In the genomic region with DNA sequence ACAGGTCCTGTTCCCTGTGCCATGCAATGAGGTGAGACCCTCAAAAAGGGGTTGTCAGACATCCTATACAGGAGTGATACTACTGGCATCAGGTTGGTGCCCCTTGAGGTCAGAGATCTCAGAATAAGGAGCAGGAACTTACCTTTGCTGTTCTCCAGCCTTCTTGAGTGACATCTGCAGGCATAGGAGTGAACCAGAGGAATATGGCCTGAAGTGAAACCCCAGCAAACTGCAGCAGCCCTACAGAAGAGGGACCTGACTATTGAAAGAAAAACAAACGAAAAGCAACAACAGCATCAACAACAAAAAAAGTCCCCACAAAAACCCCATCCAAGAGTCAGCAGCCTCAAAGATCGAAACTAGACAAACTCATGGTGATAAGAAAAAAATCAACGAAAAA, we compare ENCODE assay signal across 29 cellular contexts.
"Had no signal": no experiment of that assay in that cellular context is flagged by ENCODE, and none has a peak within 500 bp of the region (broad histone marks: within the 10 kb centered on the region; RNA-seq: fewer than 3 reads in every experiment).

No MANE protein-coding gene starts in this region.

- H3K27me3 Mint-ChIP-seq: stimulated activated memory B cell treated with anti-CD40 and anti-IgM and Interleukin-4, amounts not matched to agents 10 μg/mL and 1 μg/mL and 100 μg/mL, for 72 hours; type B pancreatic cell had no signal

- H3K27ac Mint-ChIP-seq: stimulated activated effector memory CD8-positive, alpha-beta T cell treated with anti-CD3 and anti-CD28 coated beads, Interleukin-12 subunit alpha, Interleukin-12 subunit beta, amount 100 ng/mL, for 72 hours; stimulated activated memory B cell treated with anti-CD40 and anti-IgM and Interleukin-4, amounts not matched to agents 10 μg/mL and 1 μg/mL and 100 μg/mL, for 72 hours; stimulated activated naive B cell treated with anti-CD40 and anti-IgM and Interleukin-4, amounts not matched to agents 10 μg/mL and 1 μg/mL and 100 μg/mL, for 72 hours; stimulated activated naive CD8-positive, alpha-beta T cell treated with anti-CD3 and anti-CD28 coated beads, Interleukin-15, amount 100 ng/mL, for 72 hours; stimulated activated naive CD8-positive, alpha-beta T cell treated with anti-CD3 and anti-CD28 coated beads, Interleukin-15, Interleukin-2, amounts not matched to agents 100 ng/mL and 50 ng/mL, for 24 hours; type B pancreatic cell had no signal

- H3K9me3 Mint-ChIP-seq: stimulated activated effector memory CD8-positive, alpha-beta T cell treated with anti-CD3 and anti-CD28 coated beads, Interleukin-12 subunit alpha, Interleukin-12 subunit beta, amount 100 ng/mL, for 72 hours; stimulated activated naive CD8-positive, alpha-beta T cell treated with anti-CD3 and anti-CD28 coated beads, Interleukin-15, Interleukin-2, amounts not matched to agents 100 ng/mL and 50 ng/mL, for 24 hours; type B pancreatic cell had no signal

- H3K4me3 Mint-ChIP-seq: stimulated activated effector memory CD8-positive, alpha-beta T cell treated with anti-CD3 and anti-CD28 coated beads, Interleukin-12 subunit alpha, Interleukin-12 subunit beta, amount 100 ng/mL, for 72 hours; stimulated activated memory B cell treated with anti-CD40 and anti-IgM and Interleukin-4, amounts not matched to agents 10 μg/mL and 1 μg/mL and 100 μg/mL, for 72 hours; stimulated activated naive B cell treated with anti-CD40 and anti-IgM and Interleukin-4, amounts not matched to agents 10 μg/mL and 1 μg/mL and 100 μg/mL, for 72 hours; stimulated activated naive CD8-positive, alpha-beta T cell treated with anti-CD3 and anti-CD28 coated beads, Interleukin-15, amount 100 ng/mL, for 72 hours; stimulated activated naive CD8-positive, alpha-beta T cell treated with anti-CD3 and anti-CD28 coated beads, Interleukin-15, Interleukin-2, amounts not matched to agents 100 ng/mL and 50 ng/mL, for 24 hours; type B pancreatic cell had no signal

- H3K4me1 Mint-ChIP-seq: stimulated activated effector memory CD8-positive, alpha-beta T cell treated with anti-CD3 and anti-CD28 coated beads, Interleukin-12 subunit alpha, Interleukin-12 subunit beta, amount 100 ng/mL, for 72 hours; stimulated activated memory B cell treated with anti-CD40 and anti-IgM and Interleukin-4, amounts not matched to agents 10 μg/mL and 1 μg/mL and 100 μg/mL, for 72 hours; stimulated activated naive B cell treated with anti-CD40 and anti-IgM and Interleukin-4, amounts not matched to agents 10 μg/mL and 1 μg/mL and 100 μg/mL, for 72 hours; stimulated activated naive CD8-positive, alpha-beta T cell treated with anti-CD3 and anti-CD28 coated beads, Interleukin-15, amount 100 ng/mL, for 72 hours had no signal

- H3K36me3 ChIP-seq: stomach, suprapubic skin, thoracic aorta, thyroid gland, tibial artery, tibial nerve, transverse colon, upper lobe of left lung, upper lobe of right lung, uterus, vagina had no signal

- DNase-seq: stimulated activated CD4-positive, alpha-beta T cell treated with anti-CD3 and anti-CD28 coated beads, Interleukin-2, amount 100 ng/mL, for 48 hours; stimulated activated CD4-positive, alpha-beta T cell treated with anti-CD3 and anti-CD28 coated beads, Interleukin-4, amount 100 ng/mL, for 1 hour; stimulated activated CD4-positive, alpha-beta T cell treated with anti-CD3 and anti-CD28 coated beads, Interleukin-4, amount 100 ng/mL, for 24 hours; stimulated activated CD4-positive, alpha-beta T cell treated with anti-CD3 and anti-CD28 coated beads, Interleukin-4, amount 100 ng/mL, for 4 hours; stimulated activated CD8-positive, alpha-beta memory T cell treated with anti-CD3 and anti-CD28 coated beads, Interleukin-4, amount 100 ng/mL, for 48 hours; stimulated activated naive B cell treated with anti-CD40 and anti-IgM and Interleukin-4, amounts not matched to agents 10 μg/mL and 1 μg/mL and 100 μg/mL, for 72 hours; stimulated activated naive CD4-positive, alpha-beta T cell; stimulated activated naive CD4-positive, alpha-beta T cell treated with Interleukin-2 at 50 U/mL for 16 hours; stimulated activated naive CD8-positive, alpha-beta T cell treated with anti-CD3 and anti-CD28 coated beads, Interleukin-15, amount 100 ng/mL, for 72 hours; stimulated activated naive CD8-positive, alpha-beta T cell treated with anti-CD3 and anti-CD28 coated beads, Interleukin-15, Interleukin-2, amounts not matched to agents 100 U/mL and 50 U/mL, for 24 hours; stomach; substantia nigra; testis; thyroid gland; tibial artery; transverse colon; trophoblast cell; upper lobe of right lung; uterus had no signal

- H3K27ac ChIP-seq: stomach, suprapubic skin, testis, thoracic aorta, thyroid gland, tibial artery, tibial nerve, transverse colon, upper lobe of left lung, upper lobe of right lung, uterus, vagina had no signal

- H3K4me3 ChIP-seq: stomach, suprapubic skin, testis, thoracic aorta, thyroid gland, tibial artery, tibial nerve, transverse colon, upper lobe of left lung, upper lobe of right lung, uterus, vagina had no signal

- H3K27me3 ChIP-seq: stomach, suprapubic skin, testis, thyroid gland, tibial artery, tibial nerve, transverse colon, upper lobe of left lung, upper lobe of right lung, uterus, vagina had no signal

- H3K4me1 ChIP-seq: stomach, suprapubic skin, thyroid gland, tibial artery, tibial nerve, transverse colon, upper lobe of left lung, upper lobe of right lung, uterus, vagina had no signal

- H3K36me3 Mint-ChIP-seq: stimulated activated effector memory CD8-positive, alpha-beta T cell treated with anti-CD3 and anti-CD28 coated beads, Interleukin-12 subunit alpha, Interleukin-12 subunit beta, amount 100 ng/mL, for 72 hours; stimulated activated memory B cell treated with anti-CD40 and anti-IgM and Interleukin-4, amounts not matched to agents 10 μg/mL and 1 μg/mL and 100 μg/mL, for 72 hours; stimulated activated naive B cell treated with anti-CD40 and anti-IgM and Interleukin-4, amounts not matched to agents 10 μg/mL and 1 μg/mL and 100 μg/mL, for 72 hours; type B pancreatic cell had no signal

- H3K9me3 ChIP-seq: testis, thyroid gland, transverse colon, upper lobe of right lung, uterus, vagina had no signal

- ATAC-seq: stimulated activated effector memory CD8-positive, alpha-beta T cell treated with anti-CD3 and anti-CD28 coated beads, Interleukin-12 subunit alpha, Interleukin-12 subunit beta, amount 100 ng/mL, for 72 hours; stimulated activated naive B cell treated with anti-CD40 and anti-IgM and Interleukin-4, amounts not matched to agents 10 μg/mL and 1 μg/mL and 100 μg/mL, for 72 hours; stimulated activated naive CD8-positive, alpha-beta T cell treated with anti-CD3 and anti-CD28 coated beads, Interleukin-15, amount 100 ng/mL, for 72 hours; stimulated activated naive CD8-positive, alpha-beta T cell treated with anti-CD3 and anti-CD28 coated beads, Interleukin-15, Interleukin-2, amounts not matched to agents 100 U/mL and 50 U/mL, for 24 hours; upper lobe of right lung had no signal

- FAIRE-seq: urothelium cell line had no signal
